Comparison of ENCODE assay signal across 7 cellular contexts in genomic region chr7:149388550-149389335, GRCh38.
DNase-seq lines count a peak whose midpoint lies in the region; ATAC-seq, FAIRE-seq and TF ChIP-seq lines count a peak whose summit lies in the region.
"Not testable (repeated sequence)": the region's sequence is repeated elsewhere in the genome, so short reads cannot be mapped to it uniquely, and the experiment has no call there.

No MANE protein-coding gene starts in this region.

- not testable (repeated sequence) for H2BK120ac ChIP-seq in H1 (replicated peaks; ENCODE audit: low read depth, low read length)

- WGBS in K562 (ENCODE audit: insufficient coverage, low coverage, missing lambda C conversion rate): 0% methylated on average over 6 of the region's 6 CpGs
- 83% methylated on average over 6 of the region's 6 CpGs; no CpG with 5 or more reads in 1 of the 2 experiments for WGBS in H1 (ENCODE audit: extremely low coverage in 1 of 2, insufficient coverage in 1 of 2, insufficient read length in 1 of 2, insufficient replicate concordance in 2 of 2, low coverage in 1 of 2, low lambda C conversion rate in 2 of 2, missing lambda C conversion rate in 1 of 2), 2 experiments

- not testable (repeated sequence) for H3K27me3 Mint-ChIP-seq in GM23338 (ENCODE audit: insufficient read depth, low read depth, poor library complexity); type B pancreatic cell

- peaks cover 19% of the 10 kb centered on the region for H3K4me1 Mint-ChIP-seq in GM23338
- not testable (repeated sequence) for H3K4me1 Mint-ChIP-seq in type B pancreatic cell (ENCODE audit: unreplicated experiment)

- not testable (repeated sequence) for H3K56ac ChIP-seq in H1 (replicated peaks; ENCODE audit: insufficient read length, low read depth, low read length)

- H3K4me1 ChIP-seq in GM23338 (ENCODE audit: insufficient read depth); RWPE2 (ENCODE audit: insufficient read depth, poor library complexity, severe bottlenecking); K562 (replicated peaks in 1 of 2; ENCODE audit: control insufficient read depth in 2 of 2, insufficient read depth in 2 of 2, low read length in 2 of 2); H1 (replicated peaks in 1 of 4; ENCODE audit: control insufficient read depth in 3 of 4, insufficient read depth in 4 of 4, low read length in 3 of 4); foreskin keratinocyte: not testable (repeated sequence)

- H3K4me3 Mint-ChIP-seq in GM23338, type B pancreatic cell: not testable (repeated sequence)

- H3K36me3 Mint-ChIP-seq in GM23338 (ENCODE audit: low read depth); type B pancreatic cell: not testable (repeated sequence)

- not testable (repeated sequence) for H3K9me2 ChIP-seq in GM23338 (ENCODE audit: insufficient read depth)

- POLR2A ChIA-PET in K562 (lab: Yijun Ruan, JAX): not testable (repeated sequence)
- POLR2A ChIA-PET in H1 (lab: Charles Lee; ENCODE audit: partially characterized antibody): interaction anchor here (1.0 kb wide), 1 partner anchor 32 kb away, joined by 3 read pairs; no protein-coding TSS in a partner anchor

- not testable (repeated sequence) for H4K5ac ChIP-seq in H1 (ENCODE audit: insufficient read length, low read depth, low read length)

- H3K79me1 ChIP-seq in H1 (ENCODE audit: low read depth, low read length): not testable (repeated sequence)

- in situ Hi-C loops in K562 (cut with MboI): not testable (repeated sequence)

- H4K8ac ChIP-seq in H1 (ENCODE audit: extremely low read depth, insufficient read depth, low read length): not testable (repeated sequence)

- H2AFZ ChIP-seq in GM23338: peak overlapping the region; percentile 34; the same call in 1 of the 2 replicates
- not testable (repeated sequence) for H2AFZ ChIP-seq in K562 (ENCODE audit: low read depth, low read length); H1 (ENCODE audit: low read length)

- H3K27me3 ChIP-seq in GM23338 (ENCODE audit: insufficient read depth); RWPE2 (ENCODE audit: insufficient read depth, poor library complexity, severe bottlenecking); H1 (replicated peaks in 1 of 4; ENCODE audit: control insufficient read depth in 3 of 4, extremely low read depth in 1 of 4, insufficient read depth in 3 of 4, low read length in 3 of 4); foreskin keratinocyte: not testable (repeated sequence)
- H3K27me3 ChIP-seq in K562 (ENCODE audit: control insufficient read depth in 2 of 2, insufficient read depth in 2 of 2, low read length in 2 of 2): peaks cover 20 to 32% of the 10 kb centered on the region in 2 experiments

- H3K18ac ChIP-seq in H1 (ENCODE audit: extremely low read depth, low read length): not testable (repeated sequence)

- H3K27ac ChIP-seq in GM23338 (ENCODE audit: low read depth): peak overlapping the region; percentile 26; the same call in 1 of the 2 replicates
- H3K27ac ChIP-seq in RWPE2 (ENCODE audit: poor library complexity, severe bottlenecking); K562 (ENCODE audit: extremely low read depth, low read depth, low read length); H1 (ENCODE audit: low read depth, low read length); foreskin keratinocyte: not testable (repeated sequence)

- not testable (repeated sequence) for H2BK5ac ChIP-seq in H1 (ENCODE audit: low read depth, low read length)

- H3K14ac ChIP-seq in H1 (ENCODE audit: insufficient read length): not testable (repeated sequence)

- TF ChIP-seq CTCF in GM23338 (conservative IDR thresholded peaks at IDR 0.05; ENCODE audit: low read depth in 2 of 2); RWPE2 (IDR thresholded peaks at IDR 0.05; ENCODE audit: poor library complexity, severe bottlenecking); K562 (IDR thresholded peaks at IDR 0.05 in 2 of 3, conservative IDR thresholded peaks at IDR 0.05 in 1 of 3; ENCODE audit: insufficient read depth in 2 of 3, low read depth in 1 of 3, low read length in 3 of 3); H1 (IDR thresholded peaks at IDR 0.05; ENCODE audit: control extremely low read depth in 1 of 3, insufficient read depth in 1 of 3, low read depth in 1 of 3, low read length in 3 of 3); foreskin keratinocyte (conservative IDR thresholded peaks at IDR 0.05); type B pancreatic cell (conservative IDR thresholded peaks at IDR 0.05): not testable (repeated sequence)

- not testable (repeated sequence) for H3K9me3 Mint-ChIP-seq in GM23338, type B pancreatic cell

- peak; percentile 57 for FAIRE-seq in GM12892 (lab: Jason Lieb, UNC)
- peak; percentile 15 for FAIRE-seq in K562 (lab: Jason Lieb, UNC)
- FAIRE-seq in H1 (lab: Jason Lieb, UNC): peak; percentile 96

- not testable (repeated sequence) for H3K9me1 ChIP-seq in K562 (ENCODE audit: control insufficient read depth, insufficient read depth, low read length)

- CTCF ChIA-PET in K562 (lab: Yijun Ruan, JAX; ENCODE audit: low intra/inter-chr PET ratio); H1 (lab: Charles Lee; ENCODE audit: partially characterized antibody): not testable (repeated sequence)

- not testable (repeated sequence) for H3K79me2 ChIP-seq in GM23338 (replicated peaks; ENCODE audit: insufficient read depth); K562 (ENCODE audit: control insufficient read depth, insufficient read depth, low read length); H1 (ENCODE audit: control insufficient read depth in 1 of 2, insufficient read depth in 2 of 2, low read length in 2 of 2)

- not testable (repeated sequence) for H4K20me1 ChIP-seq in GM23338 (replicated peaks; ENCODE audit: insufficient read depth); K562 (replicated peaks; ENCODE audit: control insufficient read depth, insufficient read depth, low read length); H1 (replicated peaks in 1 of 2; ENCODE audit: control insufficient read depth in 1 of 2, insufficient read depth in 2 of 2, low read length in 2 of 2)

- not testable (repeated sequence) for H2BK12ac ChIP-seq in H1 (ENCODE audit: low read depth, low read length)

- H3K27ac Mint-ChIP-seq in GM23338: not testable (repeated sequence)
- peak overlapping the region; percentile 46 for H3K27ac Mint-ChIP-seq in type B pancreatic cell

- H4K91ac ChIP-seq in H1 (replicated peaks; ENCODE audit: insufficient read length, low read length): not testable (repeated sequence)

- H3F3A ChIP-seq in GM23338 (replicated peaks; ENCODE audit: low read depth): not testable (repeated sequence)

- TF ChIP-seq POLR2A in GM12892 (IDR thresholded peaks at IDR 0.05; ENCODE audit: low read depth, low read length); K562 (conservative IDR thresholded peaks at IDR 0.05); H1 (IDR thresholded peaks at IDR 0.05; ENCODE audit: control extremely low read depth in 1 of 2, low read depth in 2 of 2, low read length in 2 of 2): not testable (repeated sequence)

- not testable (repeated sequence) for BruUV-seq in K562 (replicated peaks; lab: Mats Ljungman, UMichigan)

- not testable (repeated sequence) for H3K36me3 ChIP-seq in GM23338 (ENCODE audit: insufficient read depth); RWPE2 (ENCODE audit: low read depth); K562 (ENCODE audit: control insufficient read depth, insufficient read depth, low read length); H1 (ENCODE audit: control insufficient read depth in 2 of 4, insufficient read depth in 4 of 4, low read length in 3 of 4)

- TF ChIP-seq RAD21 in K562 (CRISPR knock-in tag; conservative IDR thresholded peaks at IDR 0.05 in 1 of 2, IDR thresholded peaks at IDR 0.05 in 1 of 2); H1 (IDR thresholded peaks at IDR 0.05 in 1 of 2, conservative IDR thresholded peaks at IDR 0.05 in 1 of 2; ENCODE audit: low read depth in 2 of 2, low read length in 2 of 2): not testable (repeated sequence)

- not testable (repeated sequence) for H3K9ac ChIP-seq in K562 (ENCODE audit: insufficient read depth in 1 of 2, low read depth in 2 of 2, low read length in 2 of 2); H1 (replicated peaks in 1 of 4; ENCODE audit: extremely low read depth in 1 of 4, low read depth in 3 of 4, low read length in 3 of 4)

- TF ChIP-seq EP300 in K562 (IDR thresholded peaks at IDR 0.05; ENCODE audit: low read length); H1 (IDR thresholded peaks at IDR 0.05; ENCODE audit: borderline replicate concordance in 1 of 2, low read depth in 2 of 2, low read length in 2 of 2): not testable (repeated sequence)

- H2BK15ac ChIP-seq in H1 (ENCODE audit: low read length): not testable (repeated sequence)

- H3K4me2 ChIP-seq in GM23338; K562 (ENCODE audit: insufficient read depth, low read length); H1 (ENCODE audit: insufficient read depth in 1 of 2, low read depth in 2 of 2, low read length in 2 of 2): not testable (repeated sequence)

- H3K23me2 ChIP-seq in H1 (ENCODE audit: low read depth, low read length): not testable (repeated sequence)

- not testable (repeated sequence) for H3K4me3 ChIP-seq in GM23338; RWPE2 (ENCODE audit: severe bottlenecking); K562; H1 (ENCODE audit: extremely low read depth in 1 of 4, insufficient read depth in 2 of 4, low read depth in 3 of 4, low read length in 4 of 4)

- intact Hi-C loops in K562 (cut with micrococcal nuclease): not testable (repeated sequence)

- not testable (repeated sequence) for DNase-seq in GM12892 (ENCODE audit: insufficient read length); GM23338 (ENCODE audit: low spot score); RWPE2 (ENCODE audit: low spot score); K562 (ENCODE audit: extremely low read depth in 1 of 4, low spot score in 3 of 4); H1 (ENCODE audit: low read depth in 1 of 2, low spot score in 2 of 2); type B pancreatic cell (ENCODE audit: extremely low spot score, unreplicated experiment)
- peak; percentile 29 to 52 for DNase-seq in foreskin keratinocyte

- not testable (repeated sequence) for H3K4ac ChIP-seq in H1 (replicated peaks; ENCODE audit: insufficient read length, low read depth, low read length)

- H3K9me3 ChIP-seq in RWPE2 (ENCODE audit: severe bottlenecking); K562 (replicated peaks; ENCODE audit: control insufficient read depth, insufficient read depth, low read depth, low read length); H1 (ENCODE audit: insufficient read depth in 2 of 2, low read depth in 1 of 2, low read length in 1 of 2): not testable (repeated sequence)

- H3K23ac ChIP-seq in H1 (ENCODE audit: insufficient read length): not testable (repeated sequence)

- not testable (repeated sequence) for H2AK5ac ChIP-seq in H1 (ENCODE audit: low read depth, low read length)

- ATAC-seq in GM23338 (peak; percentile 52; the same call in 2 of the 3 replicates), RWPE2 (ENCODE audit: low read depth) (peak; percentile 50; the same call in 1 of the 3 replicates), foreskin keratinocyte (peak; percentile 23)
- not testable (repeated sequence) for ATAC-seq in K562

- H2BK20ac ChIP-seq in H1 (ENCODE audit: low read length): not testable (repeated sequence)
